In genomic region chr15:31486906-31487695, GRCh38 we compare ENCODE assay signal across 19 cellular contexts.
DNase-seq lines count a peak whose midpoint lies in the region; ATAC-seq, FAIRE-seq and TF ChIP-seq lines count a peak whose summit lies in the region.
"Had no signal": no experiment of that assay in that cellular context is flagged by ENCODE, and none has a peak within 500 bp of the region (broad histone marks: within the 10 kb centered on the region; RNA-seq: fewer than 3 reads in every experiment).

No MANE protein-coding gene starts in this region.

- no peak overlapping the region for H3K56ac ChIP-seq in H9 (ENCODE audit: insufficient read length, low read depth, low read length)

- no peak overlapping the region for H3K4me3 Mint-ChIP-seq in H9
- H3K4me3 Mint-ChIP-seq in activated CD8-positive, alpha-beta memory T cell treated with anti-CD3 and anti-CD28 coated beads, Interleukin-2, amount 10 ng/mL, durations not matched to agents 7 days and 5 days, result no peak overlapping the region
- H3K4me3 Mint-ChIP-seq in stimulated activated memory B cell treated with anti-CD40 and anti-IgM and Interleukin-4, amounts not matched to agents 10 μg/mL and 1 μg/mL and 100 μg/mL, for 72 hours, result no peak overlapping the region
- H3K4me3 Mint-ChIP-seq: activated CD4-positive, alpha-beta memory T cell treated with anti-CD3 and anti-CD28 coated beads, Interleukin-2, amount 10 ng/mL, durations not matched to agents 7 days and 5 days; memory B cell; WTC11 had no signal

- no peak overlapping the region for H2BK15ac ChIP-seq in H9 (ENCODE audit: low read depth, low read length)

- FAIRE-seq in keratinocyte (lab: Jason Lieb, UNC), result no peak
- FAIRE-seq: pancreas had no signal

- H3K27ac Mint-ChIP-seq in H9, result no peak overlapping the region
- H3K27ac Mint-ChIP-seq in activated CD8-positive, alpha-beta memory T cell treated with anti-CD3 and anti-CD28 coated beads, Interleukin-2, amount 10 ng/mL, durations not matched to agents 7 days and 5 days, result no peak overlapping the region
- peak overlapping the region; percentile 68 for H3K27ac Mint-ChIP-seq in stimulated activated memory B cell treated with anti-CD40 and anti-IgM and Interleukin-4, amounts not matched to agents 10 μg/mL and 1 μg/mL and 100 μg/mL, for 72 hours
- H3K27ac Mint-ChIP-seq: activated CD4-positive, alpha-beta memory T cell treated with anti-CD3 and anti-CD28 coated beads, Interleukin-2, amount 10 ng/mL, durations not matched to agents 7 days and 5 days; memory B cell; WTC11 had no signal

- no peaks in the 10 kb centered on the region for H3K9me1 ChIP-seq in keratinocyte (ENCODE audit: control insufficient read depth, extremely low read depth, insufficient read depth, low read length)

- no peak overlapping the region for H3K4ac ChIP-seq in H9 (ENCODE audit: low read depth, low read length)

- H4K20me1 ChIP-seq in H9 (ENCODE audit: control insufficient read depth, insufficient read depth, insufficient read length), result peaks cover 2% of the 10 kb centered on the region
- H4K20me1 ChIP-seq in keratinocyte (ENCODE audit: control insufficient read depth, extremely low read depth, insufficient read depth, low read length), result no peaks in the 10 kb centered on the region

- no peak overlapping the region for H3K9ac ChIP-seq in H9 (ENCODE audit: extremely low read depth, insufficient read length, low read length)
- no peak overlapping the region for H3K9ac ChIP-seq in keratinocyte (ENCODE audit: control insufficient read depth, extremely low read depth, insufficient read depth, low read length)
- H3K9ac ChIP-seq: KMS-11 had no signal

- no peak overlapping the region for H3K27ac ChIP-seq in H9 (ENCODE audit: insufficient read length, low read depth, low read length)
- no peak overlapping the region for H3K27ac ChIP-seq in keratinocyte (ENCODE audit: control insufficient read depth, insufficient read depth, low read length)
- H3K27ac ChIP-seq: KMS-11, pancreas, SK-N-MC had no signal

- peaks cover 18% of the 10 kb centered on the region in 2 experiments for H3K9me3 Mint-ChIP-seq in H9
- peaks cover 11% of the 10 kb centered on the region for H3K9me3 Mint-ChIP-seq in activated CD8-positive, alpha-beta memory T cell treated with anti-CD3 and anti-CD28 coated beads, Interleukin-2, amount 10 ng/mL, durations not matched to agents 7 days and 5 days (ENCODE audit: low read depth)
- H3K9me3 Mint-ChIP-seq in stimulated activated memory B cell treated with anti-CD40 and anti-IgM and Interleukin-4, amounts not matched to agents 10 μg/mL and 1 μg/mL and 100 μg/mL, for 72 hours, result peaks cover 9% of the 10 kb centered on the region

- H3K18ac ChIP-seq in H9 (ENCODE audit: insufficient read length, low read depth, low read length), result no peak overlapping the region

- no peak overlapping the region for H4K8ac ChIP-seq in H9 (replicated peaks; ENCODE audit: insufficient read length, low read depth, low read length)

- H4K5ac ChIP-seq in H9 (ENCODE audit: insufficient read length, low read depth, low read length), result no peak overlapping the region

- H3K36me3 Mint-ChIP-seq in H9 (ENCODE audit: insufficient read depth in 1 of 3, low read depth in 3 of 3), result peaks cover 10 to 19% (median 12%) of the 10 kb centered on the region in 3 experiments
- H3K36me3 Mint-ChIP-seq in activated CD8-positive, alpha-beta memory T cell treated with anti-CD3 and anti-CD28 coated beads, Interleukin-2, amount 10 ng/mL, durations not matched to agents 7 days and 5 days, result peaks cover 20% of the 10 kb centered on the region
- peaks cover 6% of the 10 kb centered on the region for H3K36me3 Mint-ChIP-seq in stimulated activated memory B cell treated with anti-CD40 and anti-IgM and Interleukin-4, amounts not matched to agents 10 μg/mL and 1 μg/mL and 100 μg/mL, for 72 hours

- no peaks in the 10 kb centered on the region for H3K4me1 ChIP-seq in H9 (ENCODE audit: insufficient read depth, low read length)
- H3K4me1 ChIP-seq in keratinocyte (ENCODE audit: control insufficient read depth, extremely low read depth, insufficient read depth, low read length), result peaks cover 27% of the 10 kb centered on the region

- dilution Hi-C loops in keratinocyte (cut with MboI; ENCODE audit: extremely low pct_ligation_motif_present, low sequenced_read_pairs), result no loop called here

- peak; percentile 19 for DNase-seq in H9
- DNase-seq in activated CD8-positive, alpha-beta memory T cell treated with anti-CD3 and anti-CD28 coated beads, Interleukin-2, amount 10 ng/mL, durations not matched to agents 7 days and 5 days, result peak; percentile 37
- DNase-seq in keratinocyte (ENCODE audit: low read depth, low spot score), result no peak
- DNase-seq in CD1c-positive myeloid dendritic cell (ENCODE audit: extremely low spot score), result no peak
- no peak for DNase-seq in cerebellum (ENCODE audit: low spot score)
- DNase-seq: activated CD4-positive, alpha-beta memory T cell treated with anti-CD3 and anti-CD28 coated beads, Interleukin-2, amount 10 ng/mL, durations not matched to agents 7 days and 5 days; cerebellar nuclear complex; esophagus squamous epithelium; kidney glomerular epithelial cell; naive B cell; NCI-H1436 treated with DMSO at 0.1 percent for 48 hours; T1000 had no signal

- no peaks in the 10 kb centered on the region for H3K9me3 ChIP-seq in H9 (ENCODE audit: control insufficient read depth, low read depth, low read length)
- H3K9me3 ChIP-seq in keratinocyte (ENCODE audit: control insufficient read depth, low read depth, low read length), result no peaks in the 10 kb centered on the region
- H3K9me3 ChIP-seq: pancreas had no signal

- no peak overlapping the region for H3K4me3 ChIP-seq in keratinocyte (ENCODE audit: control insufficient read depth in 2 of 3, extremely low read depth in 1 of 3, insufficient read depth in 2 of 3, low read depth in 1 of 3, low read length in 3 of 3)
- H3K4me3 ChIP-seq: esophagus squamous epithelium, pancreas, SK-N-MC had no signal

- H3K79me1 ChIP-seq in H9 (ENCODE audit: insufficient read depth, low read depth, low read length, poor library complexity, severe bottlenecking), result no peaks in the 10 kb centered on the region

- H3K23ac ChIP-seq in H9 (ENCODE audit: insufficient read length, low read depth, low read length), result no peak overlapping the region

- H2AFZ ChIP-seq in H9 (ENCODE audit: low read length), result no peak overlapping the region
- no peak overlapping the region for H2AFZ ChIP-seq in keratinocyte (ENCODE audit: control insufficient read depth, low read length)

- H3K14ac ChIP-seq in H9 (ENCODE audit: insufficient read depth, low read length), result no peak overlapping the region

- no peak for ATAC-seq in activated CD8-positive, alpha-beta memory T cell treated with anti-CD3 and anti-CD28 coated beads, Interleukin-2, amount 10 ng/mL, durations not matched to agents 7 days and 5 days
- no peak for ATAC-seq in stimulated activated memory B cell treated with anti-CD40 and anti-IgM and Interleukin-4, amounts not matched to agents 10 μg/mL and 1 μg/mL and 100 μg/mL, for 72 hours
- ATAC-seq in HG03095 (IDR thresholded peaks at IDR 0.05; ENCODE audit: unreplicated experiment), result no peak

- no peak overlapping the region for H2BK12ac ChIP-seq in H9 (ENCODE audit: insufficient read length, low read depth, low read length)

- H3K23me2 ChIP-seq in H9 (ENCODE audit: insufficient read length, low read depth, low read length, poor library complexity, severe bottlenecking), result no peaks in the 10 kb centered on the region

- H3K36me3 ChIP-seq in keratinocyte (ENCODE audit: control insufficient read depth in 2 of 2, extremely low read depth in 1 of 2, insufficient read depth in 2 of 2, low read length in 2 of 2), result no peaks in the 10 kb centered on the region
- H3K36me3 ChIP-seq: esophagus squamous epithelium, pancreas had no signal

- H3K4me2 ChIP-seq in H9 (ENCODE audit: insufficient read depth, insufficient read length, low read length), result no peak overlapping the region
- peak overlapping the region; percentile 22 for H3K4me2 ChIP-seq in keratinocyte (ENCODE audit: control insufficient read depth, extremely low read depth, insufficient read depth, low read depth, low read length)

- no peak overlapping the region for H3T11ph ChIP-seq in H9 (ENCODE audit: low read length)

- WGBS in H9 (ENCODE audit: extremely low coverage, insufficient read length, low lambda C conversion rate), result no CpG with 5 or more reads among the region's 19 CpGs

- no peak overlapping the region for H2AK5ac ChIP-seq in H9 (ENCODE audit: insufficient read length, low read length)

- TF ChIP-seq CTCF in H9 (conservative IDR thresholded peaks at IDR 0.05) (no peak), keratinocyte (optimal IDR thresholded peaks at IDR 0.05 in 1 of 3, IDR thresholded peaks at IDR 0.05 in 1 of 3, conservative IDR thresholded peaks at IDR 0.05 in 1 of 3; ENCODE audit: extremely low read depth in 1 of 3, insufficient read depth in 2 of 3, low read length in 3 of 3) (no peak)

- peaks cover 17% of the 10 kb centered on the region; the same call in 1 of the 2 replicates for H3K27me3 ChIP-seq in H9 (ENCODE audit: insufficient read depth, low read length)
- peaks cover 21% of the 10 kb centered on the region for H3K27me3 ChIP-seq in keratinocyte (ENCODE audit: control insufficient read depth, extremely low read depth, insufficient read depth, low read length)
- H3K27me3 ChIP-seq: pancreas had no signal

- peaks cover 2 to 12% of the 10 kb centered on the region in 2 experiments for H3K4me1 Mint-ChIP-seq in H9
- H3K4me1 Mint-ChIP-seq in activated CD8-positive, alpha-beta memory T cell treated with anti-CD3 and anti-CD28 coated beads, Interleukin-2, amount 10 ng/mL, durations not matched to agents 7 days and 5 days, result peaks cover 78% of the 10 kb centered on the region
- H3K4me1 Mint-ChIP-seq in stimulated activated memory B cell treated with anti-CD40 and anti-IgM and Interleukin-4, amounts not matched to agents 10 μg/mL and 1 μg/mL and 100 μg/mL, for 72 hours, result peaks cover 40% of the 10 kb centered on the region

- H2BK120ac ChIP-seq in H9 (ENCODE audit: low read depth, low read length, poor library complexity, severe bottlenecking), result no peak overlapping the region

- no peak overlapping the region for H2BK20ac ChIP-seq in H9 (ENCODE audit: low read depth, low read length, poor library complexity, severe bottlenecking)

- CTCF ChIA-PET in activated CD8-positive, alpha-beta memory T cell treated with anti-CD3 and anti-CD28 coated beads, Interleukin-2, amount 10 ng/mL, durations not matched to agents 7 days and 5 days (lab: Charles Lee), result interaction anchor here (0.6 to 10.9 kb wide), 17 partner anchors 14 to 542 kb away, joined by 3 to 272 read pairs (median 9); no protein-coding TSS in a partner anchor

- peaks cover 33% of the 10 kb centered on the region for H3K27me3 Mint-ChIP-seq in H9 (ENCODE audit: low read depth)
- no peaks in the 10 kb centered on the region for H3K27me3 Mint-ChIP-seq in activated CD8-positive, alpha-beta memory T cell treated with anti-CD3 and anti-CD28 coated beads, Interleukin-2, amount 10 ng/mL, durations not matched to agents 7 days and 5 days
- peaks cover 21% of the 10 kb centered on the region for H3K27me3 Mint-ChIP-seq in stimulated activated memory B cell treated with anti-CD40 and anti-IgM and Interleukin-4, amounts not matched to agents 10 μg/mL and 1 μg/mL and 100 μg/mL, for 72 hours

- H4K91ac ChIP-seq in H9 (ENCODE audit: insufficient read length, low read depth, low read length), result no peak overlapping the region

- H2BK5ac ChIP-seq in H9 (ENCODE audit: insufficient read length, low read length), result no peak overlapping the region

- no peaks in the 10 kb centered on the region for H3K79me2 ChIP-seq in H9 (ENCODE audit: insufficient read depth, low read length)
- no peaks in the 10 kb centered on the region for H3K79me2 ChIP-seq in keratinocyte (ENCODE audit: control insufficient read depth, insufficient read depth, low read length)

Comparison
In these comparisons a context has a peak if more than half of its experiments do, and no peak if none do; other contexts are left out.
1. DNase-seq: peak in H9 (single experiment) and activated CD8-positive, alpha-beta memory T cell treated with anti-CD3 and anti-CD28 coated beads, Interleukin-2, amount 10 ng/mL, durations not matched to agents 7 days and 5 days (single experiment); none in keratinocyte (single experiment), CD1c-positive myeloid dendritic cell (single experiment) and cerebellum (single experiment).